Comparison of ENCODE assay signal across 17 cellular contexts in genomic region chr2:71599038-71599437, GRCh38.
DNase-seq lines count a peak whose midpoint lies in the region; ATAC-seq and TF ChIP-seq lines count a peak whose summit lies in the region.
"Had no signal": no experiment of that assay in that cellular context is flagged by ENCODE, and none has a peak within 500 bp of the region (broad histone marks: within the 10 kb centered on the region; RNA-seq: fewer than 3 reads in every experiment).

No MANE protein-coding gene starts in this region.

- no peaks in the 10 kb centered on the region for H3K79me1 ChIP-seq in neuronal stem cell (ENCODE audit: low read depth, low read length)

- no peak overlapping the region for H3K18ac ChIP-seq in neuronal stem cell (ENCODE audit: low read length)

- no peak overlapping the region for H2AFZ ChIP-seq in Loucy (ENCODE audit: low read length)
- H2AFZ ChIP-seq in neuronal stem cell (ENCODE audit: low read length), result no peak overlapping the region
- H2AFZ ChIP-seq: GM23248 had no signal

- peaks cover 5% of the 10 kb centered on the region; the same call in 1 of the 2 replicates for H3K27me3 ChIP-seq in BLaER1
- no peaks in the 10 kb centered on the region for H3K27me3 ChIP-seq in Loucy (ENCODE audit: insufficient read depth, low read length, poor library complexity, severe bottlenecking)
- H3K27me3 ChIP-seq in NT2/D1 (ENCODE audit: insufficient read depth, insufficient read length), result peaks cover 37% of the 10 kb centered on the region
- H3K27me3 ChIP-seq in neuronal stem cell (ENCODE audit: control insufficient read depth in 3 of 3, insufficient read depth in 3 of 3, low read depth in 1 of 3, low read length in 3 of 3), result peaks cover 0 to 5% (median 0%) of the 10 kb centered on the region in 3 experiments

- DNase-seq in NT2/D1 (ENCODE audit: low read depth, low spot score), result no peak
- no peak for DNase-seq in neuronal stem cell (ENCODE audit: low spot score)
- no peak for DNase-seq in AML-193 (lab: John Stamatoyannopoulos, UW)
- no peak for DNase-seq in NCI-H1694 treated with DMSO at 0.1 percent for 48 hours (lab: John Stamatoyannopoulos, UW)
- DNase-seq: 8988T; ACHN; CD4-positive, alpha-beta T cell; CD8-positive, alpha-beta memory T cell; DMS153; DND-41; GM23248; H7; HCEC 1CT had no signal

- peak overlapping the region; percentile 9 for H2BK15ac ChIP-seq in neuronal stem cell (ENCODE audit: low read length)

- H3K9me2 ChIP-seq in Loucy (replicated peaks; ENCODE audit: low read depth, low read length), result no peaks in the 10 kb centered on the region

- H3K79me2 ChIP-seq in Loucy (ENCODE audit: insufficient read depth, low read length), result no peaks in the 10 kb centered on the region

- no peak overlapping the region for H3K4ac ChIP-seq in neuronal stem cell (ENCODE audit: low read length)

- H2AK5ac ChIP-seq in neuronal stem cell (ENCODE audit: low read depth, low read length), result no peak overlapping the region

- H3F3A ChIP-seq in Loucy (ENCODE audit: low read depth), result no peaks in the 10 kb centered on the region

- H3K4me1 ChIP-seq in BLaER1 (peaks cover 89% of the 10 kb centered on the region), Loucy (ENCODE audit: insufficient read depth, low read length, poor library complexity, severe bottlenecking) (peaks cover 14% of the 10 kb centered on the region), NT2/D1 (ENCODE audit: insufficient read depth, insufficient read length) (peaks cover 6% of the 10 kb centered on the region), neuronal stem cell (ENCODE audit: control insufficient read depth in 2 of 2, insufficient read depth in 1 of 2, low read depth in 1 of 2, low read length in 2 of 2) (peaks cover 12 to 19% of the 10 kb centered on the region in 2 donors)
- H3K4me1 ChIP-seq: A549 had no signal

- no peak overlapping the region for H3K23ac ChIP-seq in neuronal stem cell (ENCODE audit: low read depth, low read length, poor library complexity)

- H3K27ac ChIP-seq in BLaER1, result no peak overlapping the region
- no peak overlapping the region for H3K27ac ChIP-seq in neuronal stem cell (replicated peaks; ENCODE audit: low read length)
- H3K27ac ChIP-seq: A549, GM23248 had no signal

- H3K9ac ChIP-seq in BLaER1, result no peak overlapping the region
- no peak overlapping the region for H3K9ac ChIP-seq in Loucy (ENCODE audit: low read depth, low read length, poor library complexity, severe bottlenecking)
- peak overlapping the region; percentile 10 for H3K9ac ChIP-seq in NT2/D1 (ENCODE audit: insufficient read length, low read depth)
- no peak overlapping the region for H3K9ac ChIP-seq in neuronal stem cell (ENCODE audit: low read depth, low read length, poor library complexity)
- H3K9ac ChIP-seq: GM23248 had no signal

- no CpG with 5 or more reads among the region's 8 CpGs for WGBS in neuronal stem cell (ENCODE audit: extremely low coverage in 2 of 2, insufficient read length in 2 of 2, insufficient replicate concordance in 1 of 2), 2 donors

- H3K36me3 ChIP-seq in BLaER1 (no peaks in the 10 kb centered on the region), Loucy (ENCODE audit: insufficient read depth, low read length) (no peaks in the 10 kb centered on the region), NT2/D1 (ENCODE audit: insufficient read depth, insufficient read length, low read length) (peaks cover 4% of the 10 kb centered on the region), neuronal stem cell (replicated peaks in 1 of 2; ENCODE audit: control insufficient read depth in 2 of 2, insufficient read depth in 2 of 2, low read length in 2 of 2) (no peaks in the 10 kb centered on the region)

- H3K9me3 ChIP-seq in BLaER1 (no peaks in the 10 kb centered on the region), Loucy (ENCODE audit: insufficient read depth, low read depth, low read length) (no peaks in the 10 kb centered on the region), NT2/D1 (ENCODE audit: insufficient read depth, low read length) (no peaks in the 10 kb centered on the region), neuronal stem cell (replicated peaks in 1 of 2; ENCODE audit: control insufficient read depth in 2 of 2, insufficient read depth in 1 of 2, low read depth in 1 of 2, low read length in 2 of 2) (no peaks in the 10 kb centered on the region)
- H3K9me3 ChIP-seq: A549 had no signal

- no peak overlapping the region for H4K91ac ChIP-seq in neuronal stem cell (ENCODE audit: low read depth, low read length, poor library complexity)

- ATAC-seq in HG03457 (IDR thresholded peaks at IDR 0.05; ENCODE audit: unreplicated experiment), result no peak
- ATAC-seq: A549 had no signal

- no peak overlapping the region for H3K14ac ChIP-seq in neuronal stem cell (ENCODE audit: low read length)

- H3K4me2 ChIP-seq in BLaER1, result peak overlapping the region; percentile 95
- H3K4me2 ChIP-seq in Loucy (ENCODE audit: low read depth, low read length, poor library complexity, severe bottlenecking), result peak overlapping the region; percentile 22
- no peak overlapping the region for H3K4me2 ChIP-seq in neuronal stem cell (ENCODE audit: insufficient read depth, low read length, poor library complexity, severe bottlenecking)
- H3K4me2 ChIP-seq: A549 had no signal

- H3K4me3 ChIP-seq in BLaER1, result peak overlapping the region; percentile 48; the same call in 1 of the 2 replicates
- H3K4me3 ChIP-seq in Loucy (ENCODE audit: low read length, poor library complexity, severe bottlenecking), result no peak overlapping the region
- no peak overlapping the region for H3K4me3 ChIP-seq in NT2/D1 (ENCODE audit: insufficient read length, low read depth)
- no peak overlapping the region for H3K4me3 ChIP-seq in neuronal stem cell (ENCODE audit: low read length in 2 of 2)
- H3K4me3 ChIP-seq: A549, GM23248 had no signal

- no peak overlapping the region for H2BK120ac ChIP-seq in neuronal stem cell (ENCODE audit: low read depth, low read length)

- H2BK5ac ChIP-seq in neuronal stem cell (ENCODE audit: low read length), result no peak overlapping the region

- H4K20me1 ChIP-seq in BLaER1, result peaks cover 45% of the 10 kb centered on the region
- no peaks in the 10 kb centered on the region for H4K20me1 ChIP-seq in Loucy (ENCODE audit: insufficient read depth, low read length, poor library complexity, severe bottlenecking)

- no peak overlapping the region for H4K8ac ChIP-seq in neuronal stem cell (ENCODE audit: low read depth, low read length)

- TF ChIP-seq CTCF in Loucy (conservative IDR thresholded peaks at IDR 0.05; ENCODE audit: low read length), result no peak

- H2BK12ac ChIP-seq in neuronal stem cell (ENCODE audit: low read length), result no peak overlapping the region
